10 cellular contexts compared by ENCODE assay signal in genomic region chr6:4459032-4459431, GRCh38.
A peak's percentile ranks its signal among the peaks of the same experiment; 100 is the strongest.
DNase-seq lines count a peak whose midpoint lies in the region; ATAC-seq and TF ChIP-seq lines count a peak whose summit lies in the region.
"Had no signal": no experiment of that assay in that cellular context is flagged by ENCODE, and none has a peak within 500 bp of the region (broad histone marks: within the 10 kb centered on the region; RNA-seq: fewer than 3 reads in every experiment).

No MANE protein-coding gene starts in this region.

- peak; percentile 28 for DNase-seq in Calu3
- DNase-seq in MV-4-11 (lab: John Stamatoyannopoulos, UW), result peak; percentile 56
- no peak for DNase-seq in chondrocyte (ENCODE audit: low spot score)
- DNase-seq in myocyte (ENCODE audit: low read depth), result peak; percentile 62
- no peak for DNase-seq in NCI-H1436 (lab: John Stamatoyannopoulos, UW)
- no peak for DNase-seq in NK-92 treated with Interleukin-12 subunit alpha and Interleukin-12 subunit beta, amount 100 ng/mL, for 24 hours (lab: John Stamatoyannopoulos, UW)
- no peak for DNase-seq in C1 segment of cervical spinal cord (lab: John Stamatoyannopoulos, UW)
- DNase-seq: cortex of kidney; stimulated activated CD4-positive, alpha-beta T cell treated with anti-CD3 and anti-CD28 coated beads, Interleukin-4, amount 100 ng/mL, for 4 hours had no signal

- TF ChIP-seq CTCF in Calu3 (IDR thresholded peaks at IDR 0.05; ENCODE audit: unreplicated experiment) (no peak), chondrocyte (IDR thresholded peaks at IDR 0.05) (no peak)

- BruUV-seq in Calu3 (replicated peaks; lab: Mats Ljungman, UMichigan), result no TSS peak

- CTCF ChIA-PET in Calu3 (lab: Charles Lee), result no interaction called here

- intact Hi-C loops in Calu3 (cut with micrococcal nuclease; ENCODE audit: unreplicated experiment), result no loop called here

- H3K36me3 Mint-ChIP-seq in Calu3 (ENCODE audit: insufficient read depth, unreplicated experiment), result no peaks in the 10 kb centered on the region
- H3K36me3 Mint-ChIP-seq in chondrocyte (ENCODE audit: low read depth), result no peaks in the 10 kb centered on the region

- H3K4me3 Mint-ChIP-seq in Calu3 (ENCODE audit: low read depth, unreplicated experiment) (no peak overlapping the region), chondrocyte (ENCODE audit: unreplicated experiment) (no peak overlapping the region)

- H3K4me1 Mint-ChIP-seq in Calu3 (ENCODE audit: low read depth, unreplicated experiment), result peaks cover 15% of the 10 kb centered on the region
- peaks cover 49% of the 10 kb centered on the region for H3K4me1 Mint-ChIP-seq in chondrocyte (ENCODE audit: low read depth)

- ATAC-seq in GM18858 (IDR thresholded peaks at IDR 0.05; ENCODE audit: unreplicated experiment), result no peak

- H3K27ac Mint-ChIP-seq in Calu3 (ENCODE audit: unreplicated experiment) (peak overlapping the region; percentile 62), chondrocyte (ENCODE audit: unreplicated experiment) (peak overlapping the region; percentile 18)

- no peaks in the 10 kb centered on the region for H3K27me3 Mint-ChIP-seq in Calu3 (ENCODE audit: unreplicated experiment)
- no peaks in the 10 kb centered on the region for H3K27me3 Mint-ChIP-seq in chondrocyte (ENCODE audit: low read depth)

- H3K9me3 Mint-ChIP-seq in Calu3 (ENCODE audit: low read depth, unreplicated experiment) (no peaks in the 10 kb centered on the region), chondrocyte (ENCODE audit: low read depth) (peaks cover 7% of the 10 kb centered on the region)

Comparison
In these comparisons a context has a peak if more than half of its experiments do, and no peak if none do; other contexts are left out.
1. DNase-seq: peak in Calu3 (single experiment), MV-4-11 (single experiment) and myocyte (single experiment); none in chondrocyte (single experiment), NCI-H1436 (single experiment), NK-92 treated with Interleukin-12 subunit alpha and Interleukin-12 subunit beta, amount 100 ng/mL, for 24 hours (single experiment) and C1 segment of cervical spinal cord (0 of 14).